ENCODE assay signal across 20 cellular contexts in the genomic region with DNA sequence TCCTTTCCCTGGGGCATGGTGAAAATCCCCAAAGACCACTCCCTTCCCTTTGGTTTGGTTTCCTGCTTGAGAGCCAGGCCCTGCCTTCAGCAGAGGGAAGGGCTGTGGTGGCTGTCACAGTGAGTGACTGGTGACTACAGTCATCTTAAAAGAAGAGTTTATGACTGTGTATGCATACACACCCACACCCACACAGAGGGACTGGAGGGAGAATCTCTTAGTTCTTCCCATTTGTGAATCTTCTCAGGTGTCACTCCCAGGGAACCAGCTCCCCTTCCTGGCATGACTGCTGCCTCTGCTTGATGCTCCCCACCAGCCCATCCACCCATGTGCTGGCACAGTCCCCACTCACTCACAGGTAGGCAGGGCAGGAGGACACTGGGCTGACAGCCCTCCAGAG. TPM values are rescaled to one million over a fixed set of nuclear protein-coding genes. Genes with fewer than 3 reads are reported as not detected.
"Had no signal": no experiment of that assay in that cellular context is flagged by ENCODE, and none has a peak within 500 bp of the region (broad histone marks: within the 10 kb centered on the region; RNA-seq: fewer than 3 reads in every experiment).

No MANE protein-coding gene starts in this region.

- H3K27ac Mint-ChIP-seq: activated naive CD8-positive, alpha-beta T cell; brain; memory B cell; natural killer cell; T-cell; type B pancreatic cell had no signal

- H3K9me3 Mint-ChIP-seq: central memory CD8-positive, alpha-beta T cell; memory B cell; natural killer cell; stimulated activated naive CD8-positive, alpha-beta T cell treated with anti-CD3 and anti-CD28 coated beads, Interleukin-15, amount 100 ng/mL, for 72 hours; T-cell; type B pancreatic cell had no signal

- H3K27ac ChIP-seq: esophagus squamous epithelium, left ventricle myocardium inferior had no signal

- DNase-seq: activated CD4-positive, CD25-positive, alpha-beta regulatory T cell treated with anti-CD3 and anti-CD28 coated beads, Interleukin-2, amount 50 U/mL, for 72 hours; activated effector memory CD4-positive, alpha-beta T cell treated with anti-CD3 and anti-CD28 coated beads, Interleukin-2, amount 50 U/mL, for 16 hours; activated T-cell treated with anti-CD3 and anti-CD28 coated beads, Interleukin-2, amount 50 U/mL, for 1 hour; effector CD8-positive, alpha-beta T cell; esophagus squamous epithelium; hippocampal formation; left ventricle myocardium inferior; natural killer cell; posterior cingulate gyrus; stimulated activated CD4-positive, alpha-beta T cell treated with anti-CD3 and anti-CD28 coated beads, Interleukin-4, amount 100 ng/mL, for 4 hours; stimulated activated naive CD8-positive, alpha-beta T cell treated with anti-CD3 and anti-CD28 coated beads, Interleukin-15, amount 100 ng/mL, for 72 hours; T-cell had no signal

- H3K36me3 Mint-ChIP-seq: activated naive CD8-positive, alpha-beta T cell; brain; memory B cell; natural killer cell; type B pancreatic cell had no signal

- H3K9me3 ChIP-seq: esophagus squamous epithelium, left ventricle myocardium inferior had no signal

- ATAC-seq: natural killer cell; stimulated activated naive CD8-positive, alpha-beta T cell treated with anti-CD3 and anti-CD28 coated beads, Interleukin-15, amount 100 ng/mL, for 72 hours; T-cell had no signal

- H3K36me3 ChIP-seq: esophagus squamous epithelium, left ventricle myocardium inferior had no signal

- H3K4me3 ChIP-seq: esophagus squamous epithelium, left ventricle myocardium inferior had no signal

RNA-seq across cellular contexts. Expression of a gene that starts 3.9 kb away (rescaled TPM):
- total RNA-seq: endothelial cell of umbilical vein, fibroblast of villous mesenchyme, glomerular endothelial cell had no signal
